Comparison of ENCODE assay signal across 1 cellular context in the genomic region with DNA sequence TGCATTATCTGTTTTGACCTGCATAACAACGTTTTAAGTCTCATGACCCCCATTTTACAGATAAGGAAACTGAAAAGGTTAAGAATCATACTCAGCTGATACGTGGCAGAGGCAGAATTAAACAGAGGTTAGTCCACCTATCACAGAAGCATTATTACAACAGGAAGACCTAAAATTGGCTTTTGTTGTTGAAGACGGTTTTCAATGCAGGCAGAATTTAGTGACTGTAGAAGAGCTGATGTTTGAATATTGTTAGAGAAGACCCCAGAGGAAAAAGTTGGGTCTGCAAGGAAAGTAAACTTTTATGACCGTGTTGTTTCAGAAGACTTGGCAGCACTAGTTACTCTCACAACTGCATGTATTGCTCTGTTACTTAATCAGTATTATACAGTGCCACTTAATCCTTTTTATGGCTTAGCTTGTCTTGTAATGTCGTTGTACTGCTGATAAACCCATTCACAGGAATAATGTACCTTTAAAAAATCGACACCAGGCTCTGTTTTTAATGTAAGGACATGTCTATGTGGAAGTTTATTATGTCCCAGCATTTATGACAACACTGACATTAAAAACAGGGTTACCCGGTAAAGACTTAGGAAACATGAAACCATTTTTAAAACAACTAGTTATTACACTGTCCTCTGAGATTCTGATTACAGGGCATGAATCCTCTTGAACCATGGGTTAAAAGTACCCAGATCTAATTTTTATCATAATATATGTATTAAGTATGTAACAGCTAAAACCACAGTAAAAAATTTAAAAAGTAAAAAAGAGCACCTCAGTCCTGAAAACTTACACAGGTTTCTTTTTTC.
TF ChIP-seq lines count a peak whose summit lies in the region.

No MANE protein-coding gene starts in this region.

TF ChIP-seq in HepG2, 621 proteins besides CTCF, POLR2A, EP300 and RAD21 (continued from another document):
- TF ChIP-seq, protein P1, sequence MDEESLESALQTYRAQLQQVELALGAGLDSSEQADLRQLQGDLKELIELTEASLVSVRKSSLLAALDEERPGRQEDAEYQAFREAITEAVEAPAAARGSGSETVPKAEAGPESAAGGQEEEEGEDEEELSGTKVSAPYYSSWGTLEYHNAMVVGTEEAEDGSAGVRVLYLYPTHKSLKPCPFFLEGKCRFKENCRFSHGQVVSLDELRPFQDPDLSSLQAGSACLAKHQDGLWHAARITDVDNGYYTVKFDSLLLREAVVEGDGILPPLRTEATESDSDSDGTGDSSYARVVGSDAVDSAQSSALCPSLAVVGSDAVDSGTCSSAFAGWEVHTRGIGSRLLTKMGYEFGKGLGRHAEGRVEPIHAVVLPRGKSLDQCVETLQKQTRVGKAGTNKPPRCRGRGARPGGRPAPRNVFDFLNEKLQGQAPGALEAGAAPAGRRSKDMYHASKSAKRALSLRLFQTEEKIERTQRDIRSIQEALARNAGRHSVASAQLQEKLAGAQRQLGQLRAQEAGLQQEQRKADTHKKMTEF (CRISPR knock-in tag; IDR thresholded peaks at IDR 0.05), result no peak
- TF ChIP-seq ELF3 (CRISPR knock-in tag; IDR thresholded peaks at IDR 0.05), result no peak
- no peak for TF ChIP-seq SMARCC2 (IDR thresholded peaks at IDR 0.05)
- no peak for TF ChIP-seq ZNF101 (CRISPR knock-in tag; IDR thresholded peaks at IDR 0.05; ENCODE audit: borderline replicate concordance, low read depth)
- no peak for TF ChIP-seq ZMYM3 (CRISPR knock-in tag; IDR thresholded peaks at IDR 0.05)
- TF ChIP-seq, protein P2, sequence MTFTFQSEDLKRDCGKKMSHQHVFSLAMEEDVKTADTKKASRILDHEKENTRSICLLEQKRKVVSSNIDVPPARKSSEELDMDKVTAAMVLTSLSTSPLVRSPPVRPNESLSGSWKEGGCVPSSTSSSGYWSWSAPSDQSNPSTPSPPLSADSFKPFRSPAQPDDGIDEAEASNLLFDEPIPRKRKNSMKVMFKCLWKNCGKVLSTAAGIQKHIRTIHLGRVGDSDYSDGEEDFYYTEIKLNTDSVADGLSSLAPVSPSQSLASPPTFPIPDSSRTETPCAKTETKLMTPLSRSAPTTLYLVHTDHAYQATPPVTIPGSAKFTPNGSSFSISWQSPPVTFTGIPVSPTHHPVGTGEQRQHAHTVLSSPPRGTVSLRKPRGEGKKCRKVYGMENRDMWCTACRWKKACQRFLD (CRISPR knock-in tag; IDR thresholded peaks at IDR 0.05; ENCODE audit: borderline replicate concordance), result no peak
- TF ChIP-seq TAF1 (CRISPR knock-in tag; IDR thresholded peaks at IDR 0.05), result no peak
- TF ChIP-seq ZNF567 (CRISPR knock-in tag; IDR thresholded peaks at IDR 0.05; ENCODE audit: borderline replicate concordance), result no peak
- no peak for TF ChIP-seq ZKSCAN5 (CRISPR knock-in tag; IDR thresholded peaks at IDR 0.05)
- no peak for TF ChIP-seq CBX5 (CRISPR knock-in tag; IDR thresholded peaks at IDR 0.05; ENCODE audit: borderline replicate concordance)
- no peak for TF ChIP-seq ZMYM2 (CRISPR knock-in tag; IDR thresholded peaks at IDR 0.05)
- TF ChIP-seq ZNF274 (CRISPR knock-in tag; IDR thresholded peaks at IDR 0.05), result no peak
- no peak for TF ChIP-seq NFKB2 (CRISPR knock-in tag; IDR thresholded peaks at IDR 0.05; ENCODE audit: borderline replicate concordance)
- no peak for TF ChIP-seq ZNF256 (CRISPR knock-in tag; conservative IDR thresholded peaks at IDR 0.05)
- no peak for TF ChIP-seq NFRKB (IDR thresholded peaks at IDR 0.05)
- TF ChIP-seq, protein P3, sequence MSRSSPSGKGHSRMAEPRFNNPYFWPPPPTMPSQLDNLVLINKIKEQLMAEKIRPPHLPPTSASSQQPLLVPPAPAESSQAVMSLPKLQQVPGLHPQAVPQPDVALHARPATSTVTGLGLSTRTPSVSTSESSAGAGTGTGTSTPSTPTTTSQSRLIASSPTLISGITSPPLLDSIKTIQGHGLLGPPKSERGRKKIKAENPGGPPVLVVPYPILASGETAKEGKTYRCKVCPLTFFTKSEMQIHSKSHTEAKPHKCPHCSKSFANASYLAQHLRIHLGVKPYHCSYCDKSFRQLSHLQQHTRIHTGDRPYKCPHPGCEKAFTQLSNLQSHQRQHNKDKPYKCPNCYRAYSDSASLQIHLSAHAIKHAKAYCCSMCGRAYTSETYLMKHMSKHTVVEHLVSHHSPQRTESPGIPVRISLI (CRISPR knock-in tag; IDR thresholded peaks at IDR 0.05; ENCODE audit: borderline replicate concordance), result no peak
- TF ChIP-seq ZNF549 (CRISPR knock-in tag; IDR thresholded peaks at IDR 0.05), result no peak
